In the genomic region with DNA sequence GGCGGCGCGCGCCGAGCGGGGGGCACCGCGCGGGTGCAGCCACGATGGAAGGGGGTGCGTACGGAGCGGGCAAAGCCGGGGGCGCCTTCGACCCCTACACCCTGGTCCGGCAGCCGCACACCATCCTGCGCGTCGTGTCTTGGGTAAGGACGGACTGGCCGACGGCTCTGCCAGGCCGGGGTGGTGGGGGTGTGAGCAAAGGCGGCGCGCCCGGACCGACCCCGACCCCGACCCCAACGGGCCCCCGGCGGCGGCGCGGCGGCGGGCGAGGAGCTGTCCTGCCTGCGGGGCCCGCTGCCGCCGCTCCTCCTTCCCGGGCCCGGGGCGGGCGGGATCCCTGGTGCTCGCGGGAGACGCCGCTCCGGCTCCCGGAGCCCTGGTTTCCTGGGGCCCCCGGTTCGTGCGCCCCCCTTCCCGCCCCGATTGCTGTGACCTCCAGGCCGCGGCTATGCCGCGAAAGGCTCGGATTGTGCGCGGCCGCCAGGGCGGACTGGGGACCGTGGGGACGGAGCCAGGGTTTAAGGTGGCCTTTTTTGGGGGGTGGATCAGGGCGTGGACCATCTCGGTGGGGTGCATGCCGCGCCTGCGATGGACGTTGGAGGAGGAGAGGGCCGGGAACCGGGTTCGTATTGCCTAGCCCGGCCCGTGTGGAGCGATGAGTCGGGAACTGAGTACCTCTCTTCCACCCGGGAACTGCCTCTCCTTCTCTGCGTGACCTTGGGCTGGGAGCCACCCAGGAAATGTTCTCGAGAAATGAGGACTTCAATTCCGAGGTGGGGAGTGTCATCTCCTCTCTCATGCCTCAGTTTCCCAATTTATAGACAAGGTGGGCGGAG, we compare ENCODE assay signal across 8 cellular contexts. TPM values are rescaled to one million over a fixed set of nuclear protein-coding genes. Genes with fewer than 3 reads are reported as not detected.
DNase-seq lines count a peak whose midpoint lies in the region; ATAC-seq, FAIRE-seq and TF ChIP-seq lines count a peak whose summit lies in the region.

Gene SYNGR1, plus strand, starts transcription at position 25 of the 836 bp plus-strand sequence. Its CDS starts 20 bp downstream, at position 45.

- H3K9me3 Mint-ChIP-seq in immature natural killer cell = no peaks in the 10 kb centered on the region
- no peaks in the 10 kb centered on the region for H3K9me3 Mint-ChIP-seq in stimulated activated effector memory CD8-positive, alpha-beta T cell treated with anti-CD3 and anti-CD28 coated beads, Interleukin-12 subunit alpha, Interleukin-12 subunit beta, amount 100 ng/mL, for 72 hours

- POLR2A ChIA-PET in GM12878 (lab: Charles Lee) = interaction anchor here (0.5 to 2.1 kb wide), 2 partner anchors 31 to 166 kb away, joined by 4 to 10 read pairs; partner anchors contain the start of gene RPL3

- in situ Hi-C loops in GM12878 (cut with MboI) = loop anchor here (10.0 kb wide), 1 partner anchor 685 kb away; no protein-coding TSS in a partner anchor

- peaks cover 26 to 34% of the 10 kb centered on the region in 2 donors for H3K4me1 Mint-ChIP-seq in immature natural killer cell
- H3K4me1 Mint-ChIP-seq in stimulated activated effector memory CD8-positive, alpha-beta T cell treated with anti-CD3 and anti-CD28 coated beads, Interleukin-12 subunit alpha, Interleukin-12 subunit beta, amount 100 ng/mL, for 72 hours = peaks cover 12% of the 10 kb centered on the region

- intact Hi-C loops in GM12878 (cut with micrococcal nuclease; ENCODE audit: unreplicated experiment) = no loop called here

- no peaks in the 10 kb centered on the region for H3K79me2 ChIP-seq in GM12878 (ENCODE audit: control insufficient read depth, insufficient read depth, low read length)

- peak within 1 kb of the TSS; percentile 85 to 94 (median 89) for H3K4me3 Mint-ChIP-seq in immature natural killer cell
- H3K4me3 Mint-ChIP-seq in stimulated activated effector memory CD8-positive, alpha-beta T cell treated with anti-CD3 and anti-CD28 coated beads, Interleukin-12 subunit alpha, Interleukin-12 subunit beta, amount 100 ng/mL, for 72 hours = peak within 1 kb of the TSS; percentile 65

- no peak for TF ChIP-seq RAD21 in GM12878 (IDR thresholded peaks at IDR 0.05; ENCODE audit: insufficient read depth, low read depth, low read length)

- peaks cover 10 to 24% (median 13%) of the 10 kb centered on the region in 3 donors for H3K27me3 Mint-ChIP-seq in immature natural killer cell (ENCODE audit: low read depth in 3 of 3)

- H2AFZ ChIP-seq in GM12878 (ENCODE audit: control insufficient read depth, low read depth, low read length) = peak within 1 kb of the TSS; percentile 83

- peak within 1 kb of the TSS; percentile 72; the same call in 1 of the 2 replicates for H3K4me2 ChIP-seq in GM12878 (ENCODE audit: control insufficient read depth, insufficient read depth)

- TF ChIP-seq CTCF in GM12878 (IDR thresholded peaks at IDR 0.05 in 2 of 3, conservative IDR thresholded peaks at IDR 0.05 in 1 of 3; ENCODE audit: control insufficient read depth in 2 of 3, extremely low read depth in 1 of 3, insufficient read depth in 1 of 3, low read depth in 3 of 3, low read length in 3 of 3) = no peak

- no peaks in the 10 kb centered on the region for H4K20me1 ChIP-seq in GM12878 (ENCODE audit: control insufficient read depth, insufficient read depth)

- DNase-seq in AG20443 (ENCODE audit: low spot score) (peak; percentile 68), GM12878 (ENCODE audit: low read depth, low spot score) (no peak), immature natural killer cell (peak in 2 of 3 donors; percentile 17 to 31), NCI-H2029 treated with DMSO at 0.1 percent for 48 hours (lab: John Stamatoyannopoulos, UW) (no peak), DMS79 (lab: John Stamatoyannopoulos, UW) (no peak)
- DNase-seq in stimulated activated effector memory CD8-positive, alpha-beta T cell treated with anti-CD3 and anti-CD28 coated beads, Interleukin-12 subunit alpha, Interleukin-12 subunit beta, amount 100 ng/mL, for 72 hours (ENCODE audit: low spot score in 2 of 2) = no peak

- TF ChIP-seq POLR2A in GM12878 (IDR thresholded peaks at IDR 0.05; ENCODE audit: low read depth, low read length) = no peak

- SMC1A ChIA-PET in GM12878 (lab: Charles Lee; ENCODE audit: uncharacterized antibody, unreplicated experiment) = interaction anchor here (1.1 to 1.2 kb wide), 2 partner anchors 18 to 179 kb away, joined by 3 to 4 read pairs; no protein-coding TSS in a partner anchor

- no peak within 1 kb of the TSS for H3K27ac ChIP-seq in GM12878 (ENCODE audit: control insufficient read depth, insufficient read depth)

- WGBS in GM12878 (ENCODE audit: insufficient coverage, insufficient replicate concordance, low lambda C conversion rate, missing lambda C conversion rate) = 3% methylated on average over 37 of the region's 89 CpGs

- H3K4me3 ChIP-seq in GM12878 = peak within 1 kb of the TSS; percentile 49; the same call in 1 of the 2 replicates

- H3K36me3 Mint-ChIP-seq in immature natural killer cell = no peaks in the 10 kb centered on the region
- H3K36me3 Mint-ChIP-seq in stimulated activated effector memory CD8-positive, alpha-beta T cell treated with anti-CD3 and anti-CD28 coated beads, Interleukin-12 subunit alpha, Interleukin-12 subunit beta, amount 100 ng/mL, for 72 hours = peaks cover 2% of the 10 kb centered on the region

- peaks cover 0 to 1% of the 10 kb centered on the region in 2 experiments; a peak in 1 of 4 replicates for H3K27me3 ChIP-seq in GM12878 (replicated peaks in 1 of 2; ENCODE audit: control insufficient read depth in 2 of 2, insufficient read depth in 2 of 2, low read length in 1 of 2)

- H3K36me3 ChIP-seq in GM12878 (ENCODE audit: control insufficient read depth in 2 of 2, insufficient read depth in 2 of 2, low read length in 1 of 2) = no peaks in the 10 kb centered on the region

- no peak for TF ChIP-seq EP300 in GM12878 (IDR thresholded peaks at IDR 0.05; ENCODE audit: borderline replicate concordance in 1 of 2, control insufficient read depth in 1 of 2, low read depth in 2 of 2, low read length in 2 of 2)

- RAD21 ChIA-PET in GM12878 (lab: Charles Lee; ENCODE audit: unreplicated experiment) = interaction anchor here (1.3 to 1.6 kb wide), 2 partner anchors 31 to 49 kb away, joined by 3 to 7 read pairs; partner anchors contain the start of genes RPL3 and TAB1

- H3K9ac ChIP-seq in GM12878 (ENCODE audit: control insufficient read depth, insufficient read depth, low read length) = 0 out of 2 replicates have a peak within 1 kb of the TSS, but pooled peaks have one; percentile 12

- no TSS peak for BruUV-seq in GM12878 (replicated peaks; lab: Mats Ljungman, UMichigan)

- FAIRE-seq in GM12878 (lab: Jason Lieb, UNC) = no peak

- H3K27ac Mint-ChIP-seq in immature natural killer cell = peak within 1 kb of the TSS; percentile 78 to 96 (median 90)
- no peak within 1 kb of the TSS for H3K27ac Mint-ChIP-seq in stimulated activated effector memory CD8-positive, alpha-beta T cell treated with anti-CD3 and anti-CD28 coated beads, Interleukin-12 subunit alpha, Interleukin-12 subunit beta, amount 100 ng/mL, for 72 hours

- peaks cover 7% of the 10 kb centered on the region for H3K4me1 ChIP-seq in GM12878 (ENCODE audit: control insufficient read depth, insufficient read depth, low read length)

- CTCF ChIA-PET in GM12878 (lab: Yijun Ruan, JAX) = interaction anchor here (1.0 to 1.8 kb wide), 7 partner anchors 11 to 179 kb away, joined by 3 to 7 read pairs (median 4); no protein-coding TSS in a partner anchor

- peak; percentile 4 for ATAC-seq in HG03432 (IDR thresholded peaks at IDR 0.05; ENCODE audit: unreplicated experiment)
- peak; percentile 24 for ATAC-seq in GM12878
- peak; percentile 42 for ATAC-seq in stimulated activated effector memory CD8-positive, alpha-beta T cell treated with anti-CD3 and anti-CD28 coated beads, Interleukin-12 subunit alpha, Interleukin-12 subunit beta, amount 100 ng/mL, for 72 hours
- ATAC-seq in HG03378 (IDR thresholded peaks at IDR 0.05; ENCODE audit: unreplicated experiment) = no peak

- no peaks in the 10 kb centered on the region for H3K9me3 ChIP-seq in GM12878 (replicated peaks; ENCODE audit: control insufficient read depth, insufficient read depth, low read length)

TF ChIP-seq in GM12878, 131 proteins besides CTCF, POLR2A, EP300 and RAD21 (continues in another document):
- TF ChIP-seq, protein P1, sequence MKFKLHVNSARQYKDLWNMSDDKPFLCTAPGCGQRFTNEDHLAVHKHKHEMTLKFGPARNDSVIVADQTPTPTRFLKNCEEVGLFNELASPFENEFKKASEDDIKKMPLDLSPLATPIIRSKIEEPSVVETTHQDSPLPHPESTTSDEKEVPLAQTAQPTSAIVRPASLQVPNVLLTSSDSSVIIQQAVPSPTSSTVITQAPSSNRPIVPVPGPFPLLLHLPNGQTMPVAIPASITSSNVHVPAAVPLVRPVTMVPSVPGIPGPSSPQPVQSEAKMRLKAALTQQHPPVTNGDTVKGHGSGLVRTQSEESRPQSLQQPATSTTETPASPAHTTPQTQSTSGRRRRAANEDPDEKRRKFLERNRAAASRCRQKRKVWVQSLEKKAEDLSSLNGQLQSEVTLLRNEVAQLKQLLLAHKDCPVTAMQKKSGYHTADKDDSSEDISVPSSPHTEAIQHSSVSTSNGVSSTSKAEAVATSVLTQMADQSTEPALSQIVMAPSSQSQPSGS (IDR thresholded peaks at IDR 0.05; ENCODE audit: low read length) = no peak
- TF ChIP-seq STAT3 (IDR thresholded peaks at IDR 0.05; ENCODE audit: low read depth, low read length) (no peak), HDAC6 (IDR thresholded peaks at IDR 0.05; ENCODE audit: unreplicated experiment) (no peak), ESRRA (IDR thresholded peaks at IDR 0.05; ENCODE audit: low read length) (no peak), LARP7 (IDR thresholded peaks at IDR 0.05) (peak; percentile 20; the same call in 1 of the 2 replicates)

RNA-seq across cellular contexts. Expression of gene SYNGR1, which starts in this region (rescaled TPM):
- 13.0 and 13.2 TPM in 2 replicates for total RNA-seq in GM12878 (2013; cell fraction: nucleolus; rRNA removed)
- 2.8 and 4.7 TPM in 2 replicates for total RNA-seq in GM12878 (2014; rRNA removed)
- 2.0 and 2.5 TPM in 2 replicates for total RNA-seq in GM12878 (2014; rRNA removed; fragmentation: Illumina TruSeq; extraction: Trizol)
- total RNA-seq in GM12878 (2021) = 6.6 and 6.7 TPM in 2 replicates
- polyA plus RNA-seq in GM12878 (2011; ENCODE audit: low read depth) = 1.1 TPM
- polyA plus RNA-seq in GM12878 (2011; rRNA removed) = 0.33 and 0.87 TPM in 2 replicates
- 1.1 and 2.2 TPM in 2 replicates for polyA plus RNA-seq in GM12878 (2011; cell fraction: cytosol; rRNA removed)
- 1.8 and 3.1 TPM in 2 replicates for polyA plus RNA-seq in GM12878 (2011; cell fraction: nucleus; rRNA removed)
- polyA plus RNA-seq in GM12878 (2012) = 1.4 and 2.9 TPM in 2 replicates
- 0.84 and 2.4 TPM in 2 replicates for polyA plus RNA-seq in GM12878 (2014; fragmentation: Illumina TruSeq; extraction: Trizol)
- 1 to 10 TPM; 1.4 to 1.7 TPM for polyA plus RNA-seq in GM12878 (2014; fragmentation: Nextera tagmentation; extraction: Ambion mirVana)
- 8.3 and 9.2 TPM in 2 replicates for polyA plus RNA-seq in GM12878 (2014; rRNA removed)
- 1 to 10 TPM; 5.7 to 6.2 TPM for polyA plus RNA-seq in GM12878 (2016; fragmentation: Nextera tagmentation; extraction: Ambion mirVana)
- polyA minus RNA-seq in GM12878 (2011; rRNA and poly(A)+ RNA removed) = 0.52 and 1.8 TPM in 2 replicates
- polyA minus RNA-seq in GM12878 (2011; cell fraction: cytosol; rRNA and poly(A)+ RNA removed) = not detected in 2 replicates
- polyA minus RNA-seq in GM12878 (2011; cell fraction: nucleus; rRNA and poly(A)+ RNA removed) = 0.19 and 0.97 TPM in 2 replicates
- polyA plus RNA-seq in immature natural killer cell = 10 to 100 TPM; 24.5 to 49.5 (median 27.0) TPM

Comparison
In these comparisons a context has a peak if more than half of its experiments do, and no peak if none do; other contexts are left out.
1. DNase-seq: peak in AG20443 (single experiment) and immature natural killer cell (2 of 3); none in GM12878 (single experiment), stimulated activated effector memory CD8-positive, alpha-beta T cell treated with anti-CD3 and anti-CD28 coated beads, Interleukin-12 subunit alpha, Interleukin-12 subunit beta, amount 100 ng/mL, for 72 hours (0 of 2), NCI-H2029 treated with DMSO at 0.1 percent for 48 hours (single experiment) and DMS79 (single experiment).